12 cellular contexts compared by ENCODE assay signal in genomic region chr14:61616524-61617185, GRCh38.
DNase-seq lines count a peak whose midpoint lies in the region; ATAC-seq, FAIRE-seq and TF ChIP-seq lines count a peak whose summit lies in the region.
"Had no signal": no experiment of that assay in that cellular context is flagged by ENCODE, and none has a peak within 500 bp of the region (broad histone marks: within the 10 kb centered on the region; RNA-seq: fewer than 3 reads in every experiment).

No MANE protein-coding gene starts in this region.

- no peaks in the 10 kb centered on the region for H3K27me3 Mint-ChIP-seq in CD4-positive, CD25-positive, alpha-beta regulatory T cell

- H4K91ac ChIP-seq in mesenchymal stem cell (ENCODE audit: low read length) = peak overlapping the region; percentile 90

- no peak overlapping the region for H3K23ac ChIP-seq in mesenchymal stem cell (ENCODE audit: low read length in 2 of 2)

- no peaks in the 10 kb centered on the region for H3K4me1 ChIP-seq in CD4-positive, CD25-positive, alpha-beta regulatory T cell (ENCODE audit: control insufficient read depth, insufficient read depth, low read length, poor library complexity, severe bottlenecking)
- H3K4me1 ChIP-seq in mesenchymal stem cell (ENCODE audit: control insufficient read depth, insufficient read depth, low read depth, low read length) = peaks cover 7% of the 10 kb centered on the region
- H3K4me1 ChIP-seq: right atrium auricular region had no signal

- FAIRE-seq in bronchial epithelial cell (lab: Jason Lieb, UNC) = no peak

- no peak overlapping the region for H3K14ac ChIP-seq in mesenchymal stem cell (ENCODE audit: low read length in 2 of 2)

- no peak for TF ChIP-seq CTCF in bronchial epithelial cell (IDR thresholded peaks at IDR 0.05; ENCODE audit: insufficient read depth, low read length, severe bottlenecking)

- H3K27ac Mint-ChIP-seq in CD4-positive, CD25-positive, alpha-beta regulatory T cell = peak overlapping the region in 2 of 3 donors; percentile 22 to 60

- H2BK120ac ChIP-seq in mesenchymal stem cell (ENCODE audit: low read depth, low read length) = peak overlapping the region; percentile 55

- DNase-seq in CD4-positive, CD25-positive, alpha-beta regulatory T cell = no peak
- DNase-seq in M059J (ENCODE audit: low read depth) (peak; percentile 90), bronchial epithelial cell (ENCODE audit: low read depth) (peak; percentile 57), mesenchymal stem cell (peak; percentile 74), NCI-H1092 treated with DMSO at 0.1 percent for 48 hours (lab: John Stamatoyannopoulos, UW) (no peak), mucosa of gallbladder (ENCODE audit: low spot score) (no peak)
- DNase-seq: NCI-H1930, NCI-H82 had no signal

- H3K4me1 Mint-ChIP-seq in CD4-positive, CD25-positive, alpha-beta regulatory T cell = peaks cover 6 to 7% (median 6%) of the 10 kb centered on the region in 4 donors

- no peak overlapping the region for H3K27ac ChIP-seq in CD4-positive, CD25-positive, alpha-beta regulatory T cell (ENCODE audit: insufficient read depth, low read length, poor library complexity, severe bottlenecking)
- peak overlapping the region; percentile 100 for H3K27ac ChIP-seq in mesenchymal stem cell (ENCODE audit: low read length, poor library complexity, severe bottlenecking)
- H3K27ac ChIP-seq: right atrium auricular region had no signal

- H3K4me3 Mint-ChIP-seq in CD4-positive, CD25-positive, alpha-beta regulatory T cell = no peak overlapping the region
- H3K4me3 Mint-ChIP-seq: CD14-positive monocyte had no signal

- peak overlapping the region; percentile 46 to 56 for H3K4ac ChIP-seq in mesenchymal stem cell (ENCODE audit: low read depth in 1 of 2, low read length in 2 of 2)

- H2AK5ac ChIP-seq in mesenchymal stem cell (ENCODE audit: low read length, severe bottlenecking) = peak overlapping the region; percentile 95

- H3K9me3 ChIP-seq in CD4-positive, CD25-positive, alpha-beta regulatory T cell (ENCODE audit: control insufficient read depth in 2 of 2, low read length in 2 of 2) = no peaks in the 10 kb centered on the region
- no peaks in the 10 kb centered on the region for H3K9me3 ChIP-seq in mesenchymal stem cell (ENCODE audit: control insufficient read depth, low read length)
- H3K9me3 ChIP-seq: right atrium auricular region had no signal

- ATAC-seq in CD4-positive, CD25-positive, alpha-beta regulatory T cell (ENCODE audit: low read depth in 2 of 2) = no peak
- ATAC-seq in GM21515 (IDR thresholded peaks at IDR 0.05; ENCODE audit: unreplicated experiment) (no peak), HG03571 (IDR thresholded peaks at IDR 0.05; ENCODE audit: unreplicated experiment) (no peak)

- peak overlapping the region; percentile 71 for H3K9ac ChIP-seq in mesenchymal stem cell (ENCODE audit: low read length)

- peak overlapping the region; percentile 88 for H2BK5ac ChIP-seq in mesenchymal stem cell (ENCODE audit: low read depth, low read length, poor library complexity, severe bottlenecking)

- no peak overlapping the region for H2AFZ ChIP-seq in mesenchymal stem cell (ENCODE audit: low read depth, low read length)

- no peak overlapping the region for H2BK15ac ChIP-seq in mesenchymal stem cell (ENCODE audit: low read depth, poor library complexity, severe bottlenecking)

- 36% methylated on average over 3 of the region's 4 CpGs for WGBS in mesenchymal stem cell

- H3K18ac ChIP-seq in mesenchymal stem cell (ENCODE audit: low read depth in 1 of 2, low read length in 2 of 2) = peak overlapping the region; percentile 86 to 88

- peaks cover 4% of the 10 kb centered on the region for H3K36me3 Mint-ChIP-seq in CD4-positive, CD25-positive, alpha-beta regulatory T cell
- H3K36me3 Mint-ChIP-seq: CD14-positive monocyte had no signal

- peaks cover 0 to 3% (median 0%) of the 10 kb centered on the region in 7 donors for H3K9me3 Mint-ChIP-seq in CD4-positive, CD25-positive, alpha-beta regulatory T cell

- no peak overlapping the region for H3K4me3 ChIP-seq in CD4-positive, CD25-positive, alpha-beta regulatory T cell (ENCODE audit: low read depth, low read length)
- no peak overlapping the region for H3K4me3 ChIP-seq in bronchial epithelial cell (ENCODE audit: low read depth, low read length)
- peak overlapping the region in 1 of 2 experiments; percentile 16 for H3K4me3 ChIP-seq in mesenchymal stem cell (ENCODE audit: insufficient read depth in 1 of 2, low read depth in 1 of 2, low read length in 2 of 2)
- H3K4me3 ChIP-seq: right atrium auricular region had no signal

- H3K27me3 ChIP-seq in CD4-positive, CD25-positive, alpha-beta regulatory T cell (ENCODE audit: control insufficient read depth, insufficient read depth, low read length) = peaks cover 2% of the 10 kb centered on the region
- H3K27me3 ChIP-seq in bronchial epithelial cell (ENCODE audit: control insufficient read depth, insufficient read depth, low read length) = no peaks in the 10 kb centered on the region
- no peaks in the 10 kb centered on the region for H3K27me3 ChIP-seq in mesenchymal stem cell (ENCODE audit: control insufficient read depth in 1 of 2, insufficient read depth in 1 of 2, low read length in 2 of 2)
- H3K27me3 ChIP-seq: right atrium auricular region had no signal

- peak overlapping the region; percentile 93 for H4K8ac ChIP-seq in mesenchymal stem cell (ENCODE audit: low read length)

- peaks cover 8% of the 10 kb centered on the region for H3K79me1 ChIP-seq in mesenchymal stem cell (replicated peaks; ENCODE audit: low read length, poor library complexity, severe bottlenecking)

- H2BK12ac ChIP-seq in mesenchymal stem cell (ENCODE audit: low read length in 2 of 2) = peak overlapping the region in 1 of 2 experiments; percentile 78

- no peaks in the 10 kb centered on the region for H3K36me3 ChIP-seq in CD4-positive, CD25-positive, alpha-beta regulatory T cell (ENCODE audit: control insufficient read depth, insufficient read depth, low read length)
- H3K36me3 ChIP-seq in bronchial epithelial cell (ENCODE audit: control insufficient read depth, insufficient read depth, low read length) (no peaks in the 10 kb centered on the region), mesenchymal stem cell (ENCODE audit: control insufficient read depth in 1 of 2, insufficient read depth in 2 of 2, low read depth in 1 of 2, low read length in 2 of 2) (no peaks in the 10 kb centered on the region)
- H3K36me3 ChIP-seq: right atrium auricular region had no signal

- H3K4me2 ChIP-seq in mesenchymal stem cell (ENCODE audit: low read length, poor library complexity, severe bottlenecking) = peak overlapping the region; percentile 66

Comparison
In these comparisons a context has a peak if more than half of its experiments do, and no peak if none do; other contexts are left out.
1. DNase-seq: peak in M059J (single experiment), bronchial epithelial cell (single experiment) and mesenchymal stem cell (single experiment); none in CD4-positive, CD25-positive, alpha-beta regulatory T cell (0 of 3), NCI-H1092 treated with DMSO at 0.1 percent for 48 hours (single experiment) and mucosa of gallbladder (single experiment).